2 cellular contexts compared by ENCODE assay signal in the genomic region with DNA sequence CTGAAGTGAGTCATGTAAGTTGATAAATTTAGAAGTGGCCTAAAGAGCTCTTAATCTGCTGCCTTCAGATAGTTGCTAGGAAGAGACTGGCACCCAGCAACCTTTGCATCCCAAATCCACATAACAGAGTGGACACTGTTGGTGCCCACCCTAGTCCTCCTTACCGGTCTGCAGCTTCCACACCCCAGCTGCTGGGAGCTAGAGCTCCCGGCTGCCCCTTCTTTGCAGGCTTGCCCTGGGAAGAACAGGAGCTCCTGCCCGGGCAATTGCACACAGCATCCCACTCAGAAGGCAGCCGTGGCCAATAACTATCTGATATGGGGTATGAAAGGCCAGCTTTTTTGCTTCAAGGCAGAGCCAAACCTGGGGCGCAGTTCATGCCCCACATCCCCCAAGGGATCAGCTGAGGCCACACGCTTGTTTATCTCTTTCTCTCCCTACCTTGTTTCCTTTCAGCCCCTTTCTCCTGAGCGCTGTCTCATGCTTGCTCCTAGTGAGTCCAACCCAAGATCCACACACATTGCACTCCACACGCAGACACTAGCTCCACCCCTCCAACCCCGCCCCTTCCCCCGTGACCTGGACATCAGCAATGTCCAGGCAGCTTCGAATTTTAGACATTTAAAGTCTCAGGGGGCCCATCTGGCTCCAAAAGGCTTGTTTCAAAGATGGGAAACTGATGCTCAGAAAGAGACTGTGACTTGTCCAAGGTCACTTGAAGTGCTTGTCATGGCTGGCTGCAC.
A peak's percentile ranks its signal among the peaks of the same experiment; 100 is the strongest.
TF ChIP-seq lines count a peak whose summit lies in the region.

No MANE protein-coding gene starts in this region.

TF ChIP-seq in K562, 482 proteins besides CTCF, POLR2A, EP300 and RAD21 (continued from another document):
- TF ChIP-seq GABPA (tag; conservative IDR thresholded peaks at IDR 0.05; ENCODE audit: low read depth) (no peak), ZNF778 (CRISPR knock-in tag; IDR thresholded peaks at IDR 0.05) (no peak)
TF ChIP-seq in K562: peak in this region for 0.

TF ChIP-seq in liver, 16 proteins besides CTCF, POLR2A, EP300 and RAD21 (continued from another document):
- peak; percentile 31 for TF ChIP-seq REST (IDR thresholded peaks at IDR 0.05)
- no peak for TF ChIP-seq ZBTB33 (IDR thresholded peaks at IDR 0.05)
- TF ChIP-seq HNF4A (conservative IDR thresholded peaks at IDR 0.05): peak in 1 of 2 donors; percentile 37
TF ChIP-seq in liver: peak in this region for 3.
